In genomic region chr6:38599966-38600550, GRCh38 we compare ENCODE assay signal across 14 cellular contexts.
"Had no signal": no experiment of that assay in that cellular context is flagged by ENCODE, and none has a peak within 500 bp of the region (broad histone marks: within the 10 kb centered on the region; RNA-seq: fewer than 3 reads in every experiment).

No MANE protein-coding gene starts in this region.

- ATAC-seq: activated CD4-positive, CD25-positive, alpha-beta regulatory T cell treated with anti-CD3 and anti-CD28 coated beads, Interleukin-2, amount 50 U/mL, for 24 hours; natural killer cell; stimulated activated naive B cell treated with anti-CD40 and anti-IgM and Interleukin-4, amounts not matched to agents 10 μg/mL and 1 μg/mL and 100 μg/mL, for 72 hours had no signal

- H3K36me3 ChIP-seq: neutrophil, thyroid gland, uterus had no signal

- H3K27ac ChIP-seq: neutrophil, parathyroid adenoma, thyroid gland, uterus had no signal

- H3K4me3 ChIP-seq: thyroid gland, uterus had no signal

- H3K9me3 ChIP-seq: neutrophil, thyroid gland, uterus had no signal

- DNase-seq: activated CD4-positive, alpha-beta T cell treated with anti-CD3 and anti-CD28 coated beads, Interleukin-2, amount 50 U/mL, for 1 hour; activated CD8-positive, alpha-beta memory T cell treated with anti-CD3 and anti-CD28 coated beads for 24 hours; activated naive CD8-positive, alpha-beta T cell treated with anti-CD3 and anti-CD28 coated beads for 36 hours; cerebellar nuclear complex; mesendoderm; natural killer cell; stimulated activated CD4-positive, alpha-beta T cell treated with anti-CD3 and anti-CD28 coated beads, Interleukin-2, amount 100 ng/mL, for 48 hours; stimulated activated naive B cell treated with anti-CD40 and anti-IgM and Interleukin-4, amounts not matched to agents 10 μg/mL and 1 μg/mL and 100 μg/mL, for 72 hours; SW 1271; thyroid gland; uterus had no signal

- H3K27me3 ChIP-seq: neutrophil, thyroid gland, uterus had no signal

- H3K4me1 ChIP-seq: parathyroid adenoma, uterus had no signal
